Comparison of ENCODE assay signal across 1 cellular context in the genomic region with DNA sequence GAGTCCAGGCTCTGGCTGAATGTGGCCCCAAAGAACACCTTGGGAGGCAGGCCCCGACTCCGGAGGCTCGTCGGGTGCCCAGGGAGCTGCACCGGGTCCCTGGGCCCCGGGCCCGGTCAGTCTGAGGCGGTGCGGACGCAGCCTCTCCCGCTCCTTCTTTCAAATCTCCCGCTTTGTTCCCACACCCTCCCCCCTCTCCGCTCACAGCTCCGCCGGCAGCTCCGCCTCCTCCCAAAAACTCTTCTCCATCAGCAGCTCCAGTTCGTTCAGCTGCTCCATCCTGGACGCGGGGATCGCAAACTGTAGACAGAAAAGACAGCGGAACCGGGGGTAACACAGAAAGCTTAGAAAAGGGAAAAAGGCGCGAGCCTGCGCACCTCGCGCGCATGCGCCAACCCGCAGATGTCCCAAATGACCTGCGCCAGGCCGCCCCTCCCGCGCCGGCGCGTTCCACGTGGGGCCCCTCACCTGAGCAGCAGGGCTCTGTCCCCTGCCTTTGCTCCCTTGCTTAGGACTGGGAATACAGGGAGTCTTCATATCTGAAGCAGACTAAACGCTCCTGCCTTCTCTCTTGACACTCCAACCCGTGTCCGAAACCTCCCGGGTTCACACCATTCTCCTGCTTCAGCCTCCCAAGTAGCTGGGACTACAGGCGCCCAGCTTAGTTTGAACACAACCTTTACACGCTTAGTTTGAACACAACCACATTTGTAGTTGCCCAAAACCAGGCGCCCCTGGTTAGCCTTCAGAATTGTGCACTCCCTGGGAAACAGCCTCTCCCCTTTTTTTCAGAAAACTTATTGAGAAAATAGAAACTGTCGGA.
A peak's percentile ranks its signal among the peaks of the same experiment; 100 is the strongest.
TF ChIP-seq lines count a peak whose summit lies in the region.

A gene with protein sequence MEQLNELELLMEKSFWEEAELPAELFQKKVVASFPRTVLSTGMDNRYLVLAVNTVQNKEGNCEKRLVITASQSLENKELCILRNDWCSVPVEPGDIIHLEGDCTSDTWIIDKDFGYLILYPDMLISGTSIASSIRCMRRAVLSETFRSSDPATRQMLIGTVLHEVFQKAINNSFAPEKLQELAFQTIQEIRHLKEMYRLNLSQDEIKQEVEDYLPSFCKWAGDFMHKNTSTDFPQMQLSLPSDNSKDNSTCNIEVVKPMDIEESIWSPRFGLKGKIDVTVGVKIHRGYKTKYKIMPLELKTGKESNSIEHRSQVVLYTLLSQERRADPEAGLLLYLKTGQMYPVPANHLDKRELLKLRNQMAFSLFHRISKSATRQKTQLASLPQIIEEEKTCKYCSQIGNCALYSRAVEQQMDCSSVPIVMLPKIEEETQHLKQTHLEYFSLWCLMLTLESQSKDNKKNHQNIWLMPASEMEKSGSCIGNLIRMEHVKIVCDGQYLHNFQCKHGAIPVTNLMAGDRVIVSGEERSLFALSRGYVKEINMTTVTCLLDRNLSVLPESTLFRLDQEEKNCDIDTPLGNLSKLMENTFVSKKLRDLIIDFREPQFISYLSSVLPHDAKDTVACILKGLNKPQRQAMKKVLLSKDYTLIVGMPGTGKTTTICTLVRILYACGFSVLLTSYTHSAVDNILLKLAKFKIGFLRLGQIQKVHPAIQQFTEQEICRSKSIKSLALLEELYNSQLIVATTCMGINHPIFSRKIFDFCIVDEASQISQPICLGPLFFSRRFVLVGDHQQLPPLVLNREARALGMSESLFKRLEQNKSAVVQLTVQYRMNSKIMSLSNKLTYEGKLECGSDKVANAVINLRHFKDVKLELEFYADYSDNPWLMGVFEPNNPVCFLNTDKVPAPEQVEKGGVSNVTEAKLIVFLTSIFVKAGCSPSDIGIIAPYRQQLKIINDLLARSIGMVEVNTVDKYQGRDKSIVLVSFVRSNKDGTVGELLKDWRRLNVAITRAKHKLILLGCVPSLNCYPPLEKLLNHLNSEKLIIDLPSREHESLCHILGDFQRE (minus strand): TSS at position 388 of the 823 bp plus-strand sequence. CDS start 109 bp downstream, at position 279.

TF ChIP-seq in HepG2, 621 proteins besides CTCF, POLR2A, EP300 and RAD21 (continued from another document and continues in another):
- TF ChIP-seq, protein P1, sequence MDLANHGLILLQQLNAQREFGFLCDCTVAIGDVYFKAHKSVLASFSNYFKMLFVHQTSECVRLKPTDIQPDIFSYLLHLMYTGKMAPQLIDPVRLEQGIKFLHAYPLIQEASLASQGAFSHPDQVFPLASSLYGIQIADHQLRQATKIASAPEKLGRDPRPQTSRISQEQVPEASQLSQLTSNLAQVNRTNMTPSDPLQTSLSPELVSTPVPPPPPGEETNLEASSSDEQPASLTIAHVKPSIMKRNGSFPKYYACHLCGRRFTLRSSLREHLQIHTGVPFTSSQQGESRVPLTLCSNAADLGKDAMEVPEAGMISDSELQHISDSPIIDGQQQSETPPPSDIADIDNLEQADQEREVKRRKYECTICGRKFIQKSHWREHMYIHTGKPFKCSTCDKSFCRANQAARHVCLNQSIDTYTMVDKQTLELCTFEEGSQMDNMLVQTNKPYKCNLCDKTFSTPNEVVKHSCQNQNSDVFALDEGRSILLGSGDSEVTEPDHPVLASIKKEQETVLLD (CRISPR knock-in tag; IDR thresholded peaks at IDR 0.05; ENCODE audit: low read depth) = no peak; the same call in 1 of the 2 replicates
- TF ChIP-seq MEIS1 (CRISPR knock-in tag; IDR thresholded peaks at IDR 0.05; ENCODE audit: borderline replicate concordance) (no peak; the same call in 1 of the 2 replicates), RCOR2 (CRISPR knock-in tag; IDR thresholded peaks at IDR 0.05) (no peak), ZNF674 (CRISPR knock-in tag; IDR thresholded peaks at IDR 0.05; ENCODE audit: low read depth) (no peak), GABPA (IDR thresholded peaks at IDR 0.05; ENCODE audit: low read depth, low read length) (no peak), GABPA (CRISPR knock-in tag; IDR thresholded peaks at IDR 0.05; ENCODE audit: low read depth) (peak; percentile 43; the same call in 1 of the 2 replicates), MIXL1 (CRISPR knock-in tag; IDR thresholded peaks at IDR 0.05) (peak; percentile 53; the same call in 1 of the 2 replicates), KLF13 (CRISPR knock-in tag; IDR thresholded peaks at IDR 0.05) (no peak), XRCC5 (optimal IDR thresholded peaks at IDR 0.05; ENCODE audit: low read length) (peak; percentile 44), FOXM1 (CRISPR knock-in tag; IDR thresholded peaks at IDR 0.05) (no peak), KAT8 (CRISPR knock-in tag; IDR thresholded peaks at IDR 0.05) (peak; percentile 74), ZNF12 (CRISPR knock-in tag; IDR thresholded peaks at IDR 0.05) (no peak; the same call in 1 of the 2 replicates), SRF (IDR thresholded peaks at IDR 0.05; ENCODE audit: low read depth, low read length) (no peak)
- TF ChIP-seq, protein P2, sequence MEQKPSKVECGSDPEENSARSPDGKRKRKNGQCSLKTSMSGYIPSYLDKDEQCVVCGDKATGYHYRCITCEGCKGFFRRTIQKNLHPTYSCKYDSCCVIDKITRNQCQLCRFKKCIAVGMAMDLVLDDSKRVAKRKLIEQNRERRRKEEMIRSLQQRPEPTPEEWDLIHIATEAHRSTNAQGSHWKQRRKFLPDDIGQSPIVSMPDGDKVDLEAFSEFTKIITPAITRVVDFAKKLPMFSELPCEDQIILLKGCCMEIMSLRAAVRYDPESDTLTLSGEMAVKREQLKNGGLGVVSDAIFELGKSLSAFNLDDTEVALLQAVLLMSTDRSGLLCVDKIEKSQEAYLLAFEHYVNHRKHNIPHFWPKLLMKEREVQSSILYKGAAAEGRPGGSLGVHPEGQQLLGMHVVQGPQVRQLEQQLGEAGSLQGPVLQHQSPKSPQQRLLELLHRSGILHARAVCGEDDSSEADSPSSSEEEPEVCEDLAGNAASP (CRISPR knock-in tag; IDR thresholded peaks at IDR 0.05; ENCODE audit: borderline replicate concordance) = peak; percentile 50; the same call in 1 of the 2 replicates
- TF ChIP-seq, protein P3, sequence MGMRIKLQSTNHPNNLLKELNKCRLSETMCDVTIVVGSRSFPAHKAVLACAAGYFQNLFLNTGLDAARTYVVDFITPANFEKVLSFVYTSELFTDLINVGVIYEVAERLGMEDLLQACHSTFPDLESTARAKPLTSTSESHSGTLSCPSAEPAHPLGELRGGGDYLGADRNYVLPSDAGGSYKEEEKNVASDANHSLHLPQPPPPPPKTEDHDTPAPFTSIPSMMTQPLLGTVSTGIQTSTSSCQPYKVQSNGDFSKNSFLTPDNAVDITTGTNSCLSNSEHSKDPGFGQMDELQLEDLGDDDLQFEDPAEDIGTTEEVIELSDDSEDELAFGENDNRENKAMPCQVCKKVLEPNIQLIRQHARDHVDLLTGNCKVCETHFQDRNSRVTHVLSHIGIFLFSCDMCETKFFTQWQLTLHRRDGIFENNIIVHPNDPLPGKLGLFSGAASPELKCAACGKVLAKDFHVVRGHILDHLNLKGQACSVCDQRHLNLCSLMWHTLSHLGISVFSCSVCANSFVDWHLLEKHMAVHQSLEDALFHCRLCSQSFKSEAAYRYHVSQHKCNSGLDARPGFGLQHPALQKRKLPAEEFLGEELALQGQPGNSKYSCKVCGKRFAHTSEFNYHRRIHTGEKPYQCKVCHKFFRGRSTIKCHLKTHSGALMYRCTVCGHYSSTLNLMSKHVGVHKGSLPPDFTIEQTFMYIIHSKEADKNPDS (CRISPR knock-in tag; IDR thresholded peaks at IDR 0.05) = no peak
- TF ChIP-seq, protein P4, sequence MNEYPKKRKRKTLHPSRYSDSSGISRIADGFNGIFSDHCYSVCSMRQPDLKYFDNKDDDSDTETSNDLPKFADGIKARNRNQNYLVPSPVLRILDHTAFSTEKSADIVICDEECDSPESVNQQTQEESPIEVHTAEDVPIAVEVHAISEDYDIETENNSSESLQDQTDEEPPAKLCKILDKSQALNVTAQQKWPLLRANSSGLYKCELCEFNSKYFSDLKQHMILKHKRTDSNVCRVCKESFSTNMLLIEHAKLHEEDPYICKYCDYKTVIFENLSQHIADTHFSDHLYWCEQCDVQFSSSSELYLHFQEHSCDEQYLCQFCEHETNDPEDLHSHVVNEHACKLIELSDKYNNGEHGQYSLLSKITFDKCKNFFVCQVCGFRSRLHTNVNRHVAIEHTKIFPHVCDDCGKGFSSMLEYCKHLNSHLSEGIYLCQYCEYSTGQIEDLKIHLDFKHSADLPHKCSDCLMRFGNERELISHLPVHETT (CRISPR knock-in tag; conservative IDR thresholded peaks at IDR 0.05) = no peak; the same call in 1 of the 2 replicates
- TF ChIP-seq, protein P5, sequence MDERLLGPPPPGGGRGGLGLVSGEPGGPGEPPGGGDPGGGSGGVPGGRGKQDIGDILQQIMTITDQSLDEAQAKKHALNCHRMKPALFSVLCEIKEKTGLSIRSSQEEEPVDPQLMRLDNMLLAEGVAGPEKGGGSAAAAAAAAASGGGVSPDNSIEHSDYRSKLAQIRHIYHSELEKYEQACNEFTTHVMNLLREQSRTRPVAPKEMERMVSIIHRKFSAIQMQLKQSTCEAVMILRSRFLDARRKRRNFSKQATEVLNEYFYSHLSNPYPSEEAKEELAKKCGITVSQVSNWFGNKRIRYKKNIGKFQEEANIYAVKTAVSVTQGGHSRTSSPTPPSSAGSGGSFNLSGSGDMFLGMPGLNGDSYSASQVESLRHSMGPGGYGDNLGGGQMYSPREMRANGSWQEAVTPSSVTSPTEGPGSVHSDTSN (CRISPR knock-in tag; IDR thresholded peaks at IDR 0.05) = no peak
- TF ChIP-seq, protein P6, sequence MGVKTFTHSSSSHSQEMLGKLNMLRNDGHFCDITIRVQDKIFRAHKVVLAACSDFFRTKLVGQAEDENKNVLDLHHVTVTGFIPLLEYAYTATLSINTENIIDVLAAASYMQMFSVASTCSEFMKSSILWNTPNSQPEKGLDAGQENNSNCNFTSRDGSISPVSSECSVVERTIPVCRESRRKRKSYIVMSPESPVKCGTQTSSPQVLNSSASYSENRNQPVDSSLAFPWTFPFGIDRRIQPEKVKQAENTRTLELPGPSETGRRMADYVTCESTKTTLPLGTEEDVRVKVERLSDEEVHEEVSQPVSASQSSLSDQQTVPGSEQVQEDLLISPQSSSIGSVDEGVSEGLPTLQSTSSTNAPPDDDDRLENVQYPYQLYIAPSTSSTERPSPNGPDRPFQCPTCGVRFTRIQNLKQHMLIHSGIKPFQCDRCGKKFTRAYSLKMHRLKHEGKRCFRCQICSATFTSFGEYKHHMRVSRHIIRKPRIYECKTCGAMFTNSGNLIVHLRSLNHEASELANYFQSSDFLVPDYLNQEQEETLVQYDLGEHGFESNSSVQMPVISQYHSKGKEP (CRISPR knock-in tag; IDR thresholded peaks at IDR 0.05) = no peak
- TF ChIP-seq, protein P7, sequence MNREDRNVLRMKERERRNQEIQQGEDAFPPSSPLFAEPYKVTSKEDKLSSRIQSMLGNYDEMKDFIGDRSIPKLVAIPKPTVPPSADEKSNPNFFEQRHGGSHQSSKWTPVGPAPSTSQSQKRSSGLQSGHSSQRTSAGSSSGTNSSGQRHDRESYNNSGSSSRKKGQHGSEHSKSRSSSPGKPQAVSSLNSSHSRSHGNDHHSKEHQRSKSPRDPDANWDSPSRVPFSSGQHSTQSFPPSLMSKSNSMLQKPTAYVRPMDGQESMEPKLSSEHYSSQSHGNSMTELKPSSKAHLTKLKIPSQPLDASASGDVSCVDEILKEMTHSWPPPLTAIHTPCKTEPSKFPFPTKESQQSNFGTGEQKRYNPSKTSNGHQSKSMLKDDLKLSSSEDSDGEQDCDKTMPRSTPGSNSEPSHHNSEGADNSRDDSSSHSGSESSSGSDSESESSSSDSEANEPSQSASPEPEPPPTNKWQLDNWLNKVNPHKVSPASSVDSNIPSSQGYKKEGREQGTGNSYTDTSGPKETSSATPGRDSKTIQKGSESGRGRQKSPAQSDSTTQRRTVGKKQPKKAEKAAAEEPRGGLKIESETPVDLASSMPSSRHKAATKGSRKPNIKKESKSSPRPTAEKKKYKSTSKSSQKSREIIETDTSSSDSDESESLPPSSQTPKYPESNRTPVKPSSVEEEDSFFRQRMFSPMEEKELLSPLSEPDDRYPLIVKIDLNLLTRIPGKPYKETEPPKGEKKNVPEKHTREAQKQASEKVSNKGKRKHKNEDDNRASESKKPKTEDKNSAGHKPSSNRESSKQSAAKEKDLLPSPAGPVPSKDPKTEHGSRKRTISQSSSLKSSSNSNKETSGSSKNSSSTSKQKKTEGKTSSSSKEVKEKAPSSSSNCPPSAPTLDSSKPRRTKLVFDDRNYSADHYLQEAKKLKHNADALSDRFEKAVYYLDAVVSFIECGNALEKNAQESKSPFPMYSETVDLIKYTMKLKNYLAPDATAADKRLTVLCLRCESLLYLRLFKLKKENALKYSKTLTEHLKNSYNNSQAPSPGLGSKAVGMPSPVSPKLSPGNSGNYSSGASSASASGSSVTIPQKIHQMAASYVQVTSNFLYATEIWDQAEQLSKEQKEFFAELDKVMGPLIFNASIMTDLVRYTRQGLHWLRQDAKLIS (CRISPR knock-in tag; IDR thresholded peaks at IDR 0.05) = no peak
